ENCODE assay signal across 8 cellular contexts in genomic region chr6:14270925-14271791, GRCh38.
DNase-seq lines count a peak whose midpoint lies in the region; TF ChIP-seq lines count a peak whose summit lies in the region.

No MANE protein-coding gene starts in this region.

- peaks cover 4% of the 10 kb centered on the region for H3K9me3 Mint-ChIP-seq in glutamatergic neuron (ENCODE audit: unreplicated experiment)

- no peak for TF ChIP-seq CTCF in glutamatergic neuron (IDR thresholded peaks at IDR 0.05; ENCODE audit: partially characterized antibody, unreplicated experiment)

- DNase-seq in Daoy (ENCODE audit: low read depth) (peak; percentile 100), T-helper 22 cell (ENCODE audit: low read depth) (peak; percentile 19), dedifferentiated amniotic fluid mesenchymal stem cell (ENCODE audit: extremely low spot score) (peak; percentile 47), mesenteric fat pad (ENCODE audit: low spot score) (no peak), glutamatergic neuron (no peak), NCI-H2227 (lab: John Stamatoyannopoulos, UW; ENCODE audit: unreplicated experiment) (no peak), NCI-H82 (lab: John Stamatoyannopoulos, UW) (no peak)
- DNase-seq in stimulated activated CD4-positive, alpha-beta T cell treated with anti-CD3 and anti-CD28 coated beads, Interleukin-1b, Interleukin-23, amount 100 ng/mL, for 4 hours (ENCODE audit: low read depth in 2 of 2), result peak; percentile 14

- peaks cover 17% of the 10 kb centered on the region for H3K4me1 Mint-ChIP-seq in glutamatergic neuron (ENCODE audit: low read depth, unreplicated experiment)

- peaks cover 9% of the 10 kb centered on the region for H3K27me3 Mint-ChIP-seq in glutamatergic neuron (ENCODE audit: unreplicated experiment)

- H3K4me3 Mint-ChIP-seq in glutamatergic neuron (ENCODE audit: unreplicated experiment), result no peak overlapping the region

- H3K36me3 Mint-ChIP-seq in glutamatergic neuron (ENCODE audit: unreplicated experiment), result peaks cover 7% of the 10 kb centered on the region

- H3K27ac Mint-ChIP-seq in glutamatergic neuron (ENCODE audit: unreplicated experiment), result no peak overlapping the region

Comparison
In these comparisons a context has a peak if more than half of its experiments do, and no peak if none do; other contexts are left out.
1. DNase-seq: peak in Daoy (single experiment), T-helper 22 cell (single experiment), dedifferentiated amniotic fluid mesenchymal stem cell (single experiment) and stimulated activated CD4-positive, alpha-beta T cell treated with anti-CD3 and anti-CD28 coated beads, Interleukin-1b, Interleukin-23, amount 100 ng/mL, for 4 hours (2 of 2); none in mesenteric fat pad (single experiment), glutamatergic neuron (single experiment), NCI-H2227 (single experiment) and NCI-H82 (single experiment).